24 cellular contexts compared by ENCODE assay signal in genomic region chr5:91263898-91264297, GRCh38.
A peak's percentile ranks its signal among the peaks of the same experiment; 100 is the strongest.
DNase-seq lines count a peak whose midpoint lies in the region; ATAC-seq, FAIRE-seq and TF ChIP-seq lines count a peak whose summit lies in the region.
"Had no signal": no experiment of that assay in that cellular context is flagged by ENCODE, and none has a peak within 500 bp of the region (broad histone marks: within the 10 kb centered on the region; RNA-seq: fewer than 3 reads in every experiment).

No MANE protein-coding gene starts in this region.

- H3K56ac ChIP-seq in IMR-90 (ENCODE audit: extremely low read depth, insufficient read depth, low read length) = no peak overlapping the region

- in situ Hi-C loops in IMR-90 (cut with MboI; ENCODE audit: low sequenced_read_pairs) = no loop called here

- no peak overlapping the region for H3K4me3 Mint-ChIP-seq in progenitor cell of endocrine pancreas (ENCODE audit: low read depth)
- H3K4me3 Mint-ChIP-seq in activated T-cell treated with anti-CD3 and anti-CD28 coated beads, Interleukin-2, amount 50 U/mL, for 72 hours = no peak overlapping the region
- H3K4me3 Mint-ChIP-seq: CD4-positive, CD25-positive, alpha-beta regulatory T cell; CD8-positive, alpha-beta memory T cell; HFFc6 had no signal

- CTCF ChIA-PET in IMR-90 (lab: Yijun Ruan, JAX) (no interaction called here), endothelial cell of umbilical vein (lab: Charles Lee) (no interaction called here)

- no CpG with 5 or more reads among the region's 5 CpGs for WGBS in IMR-90 (ENCODE audit: extremely low coverage in 2 of 2, insufficient read length in 1 of 2), 2 experiments

- no peak overlapping the region for H2AK5ac ChIP-seq in IMR-90 (ENCODE audit: low read depth, low read length)

- H4K91ac ChIP-seq in IMR-90 (ENCODE audit: insufficient read depth, low read depth, low read length) = no peak overlapping the region

- intact Hi-C loops in IMR-90 (cut with micrococcal nuclease) = no loop called here
- intact Hi-C loops in endothelial cell of umbilical vein (cut with micrococcal nuclease) = no loop called here

- ATAC-seq in IMR-90 (ENCODE audit: low read depth) (no peak), GM21529 (IDR thresholded peaks at IDR 0.05; ENCODE audit: unreplicated experiment) (no peak)
- ATAC-seq in activated T-cell treated with anti-CD3 and anti-CD28 coated beads, Interleukin-2, amount 50 U/mL, for 72 hours (replicated peaks in 1 of 2) = no peak
- ATAC-seq: GM12878, HepG2 had no signal

- no peak overlapping the region for H2BK15ac ChIP-seq in IMR-90 (ENCODE audit: low read depth, low read length)

- no peak overlapping the region for H3K23ac ChIP-seq in IMR-90 (ENCODE audit: low read depth, low read length)

- no peak overlapping the region for H2AK9ac ChIP-seq in IMR-90 (replicated peaks; ENCODE audit: low read depth, low read length, poor library complexity)

- H3K79me1 ChIP-seq in IMR-90 (ENCODE audit: low read depth in 1 of 2, low read length in 2 of 2) = no peaks in the 10 kb centered on the region

- H3K9me3 Mint-ChIP-seq in progenitor cell of endocrine pancreas (ENCODE audit: low read depth) = peaks cover 7% of the 10 kb centered on the region
- no peaks in the 10 kb centered on the region for H3K9me3 Mint-ChIP-seq in activated T-cell treated with anti-CD3 and anti-CD28 coated beads, Interleukin-2, amount 50 U/mL, for 72 hours
- H3K9me3 Mint-ChIP-seq: CD8-positive, alpha-beta memory T cell; HFFc6 had no signal

- H3K14ac ChIP-seq in IMR-90 (replicated peaks; ENCODE audit: low read depth, low read length) = no peak overlapping the region

- peak overlapping the region; percentile 22 for H3K27ac Mint-ChIP-seq in progenitor cell of endocrine pancreas
- no peak overlapping the region for H3K27ac Mint-ChIP-seq in activated T-cell treated with anti-CD3 and anti-CD28 coated beads, Interleukin-2, amount 50 U/mL, for 72 hours
- H3K27ac Mint-ChIP-seq: CD4-positive, CD25-positive, alpha-beta regulatory T cell; CD8-positive, alpha-beta memory T cell; HFFc6 had no signal

- no peak overlapping the region for H2BK5ac ChIP-seq in IMR-90 (ENCODE audit: low read depth, low read length, poor library complexity, severe bottlenecking)

- no peaks in the 10 kb centered on the region for H3K36me3 ChIP-seq in IMR-90 (ENCODE audit: control insufficient read depth, insufficient read depth, low read length)
- no peaks in the 10 kb centered on the region for H3K36me3 ChIP-seq in endothelial cell of umbilical vein (ENCODE audit: control insufficient read depth in 2 of 2, extremely low read depth in 1 of 2, insufficient read depth in 2 of 2, low read length in 2 of 2)
- H3K36me3 ChIP-seq in Karpas-422 (ENCODE audit: insufficient read depth, low read length) = no peaks in the 10 kb centered on the region
- H3K36me3 ChIP-seq: BE2C, HAP-1 had no signal

- H4K8ac ChIP-seq in IMR-90 (ENCODE audit: low read depth in 2 of 2, low read length in 2 of 2) = 0 out of 4 replicates have a peak overlapping the region, but pooled peaks of 1 of the 2 experiments have one; percentile 32

- dilution Hi-C loops in IMR-90 (cut with HindIII; ENCODE audit: low sequenced_read_pairs, unreplicated experiment) (no loop called here), endothelial cell of umbilical vein (cut with MboI; ENCODE audit: extremely low pct_ligation_motif_present, low sequenced_read_pairs) (no loop called here)

- TF ChIP-seq CTCF in IMR-90 (conservative IDR thresholded peaks at IDR 0.05; ENCODE audit: low read depth, low read length) = no peak
- TF ChIP-seq CTCF in endothelial cell of umbilical vein (IDR thresholded peaks at IDR 0.05; ENCODE audit: extremely low read depth in 1 of 2, insufficient read depth in 1 of 2, low read depth in 1 of 2, low read length in 2 of 2) = no peak
- no peak for TF ChIP-seq CTCF in progenitor cell of endocrine pancreas (IDR thresholded peaks at IDR 0.05; ENCODE audit: unreplicated experiment)

- H2AFZ ChIP-seq in IMR-90 (replicated peaks; ENCODE audit: low read length, poor library complexity) (peak overlapping the region; percentile 34), endothelial cell of umbilical vein (ENCODE audit: low read depth, low read length) (peak overlapping the region; percentile 48), Karpas-422 (ENCODE audit: low read length) (no peak overlapping the region)
- H2AFZ ChIP-seq: GM23248 had no signal

- H3K4me3 ChIP-seq in IMR-90 (ENCODE audit: insufficient read depth, low read depth, low read length) = no peak overlapping the region
- H3K4me3 ChIP-seq in endothelial cell of umbilical vein (replicated peaks in 1 of 3; ENCODE audit: insufficient read depth in 1 of 3, low read depth in 1 of 3, low read length in 3 of 3) = no peak overlapping the region
- no peak overlapping the region for H3K4me3 ChIP-seq in Karpas-422 (ENCODE audit: low read length)
- H3K4me3 ChIP-seq: GM12878, GM23248, HAP-1 had no signal

- no peak overlapping the region for H3K4ac ChIP-seq in IMR-90 (ENCODE audit: low read depth, low read length)

- no peak overlapping the region for H3K9ac ChIP-seq in IMR-90 (ENCODE audit: low read depth, low read length)
- no peak overlapping the region for H3K9ac ChIP-seq in endothelial cell of umbilical vein (replicated peaks; ENCODE audit: extremely low read depth, insufficient read depth, low read length)
- H3K9ac ChIP-seq in Karpas-422 (ENCODE audit: low read length) = no peak overlapping the region
- H3K9ac ChIP-seq: GM23248 had no signal

- no peak overlapping the region for H2BK120ac ChIP-seq in IMR-90 (ENCODE audit: low read depth, low read length)

- H2BK20ac ChIP-seq in IMR-90 (ENCODE audit: low read depth, low read length) = no peak overlapping the region

- no peak for DNase-seq in IMR-90
- no peak for DNase-seq in endothelial cell of umbilical vein (ENCODE audit: low read depth, low spot score)
- DNase-seq in progenitor cell of endocrine pancreas (ENCODE audit: low spot score, unreplicated experiment) = no peak
- DNase-seq in activated T-cell treated with anti-CD3 and anti-CD28 coated beads, Interleukin-2, amount 50 U/mL, for 72 hours = no peak
- DNase-seq in 8988T = no peak
- no peak for DNase-seq in Karpas-422
- DNase-seq: ACHN; BE2C; C1 segment of cervical spinal cord; CD4-positive, CD25-positive, alpha-beta regulatory T cell; CD8-positive, alpha-beta memory T cell; COR-L47; DMS 273 treated with DMSO at 0.1 percent for 48 hours; DMS53; DND-41; EL; GM23248; HFFc6 had no signal

- no peaks in the 10 kb centered on the region for H4K20me1 ChIP-seq in IMR-90 (ENCODE audit: insufficient read depth, low read length)
- no peaks in the 10 kb centered on the region for H4K20me1 ChIP-seq in endothelial cell of umbilical vein (replicated peaks; ENCODE audit: control insufficient read depth, extremely low read depth, insufficient read depth, low read length)
- H4K20me1 ChIP-seq in Karpas-422 (ENCODE audit: insufficient read depth, low read depth, low read length) = no peaks in the 10 kb centered on the region

- H3K4me2 ChIP-seq in IMR-90 (ENCODE audit: low read depth, low read length) (no peak overlapping the region), endothelial cell of umbilical vein (ENCODE audit: insufficient read depth, low read length) (no peak overlapping the region), Karpas-422 (ENCODE audit: low read depth, low read length, poor library complexity, severe bottlenecking) (no peak overlapping the region)

- BruUV-seq in IMR-90 (replicated peaks; lab: Mats Ljungman, UMichigan) = no TSS peak
- no TSS peak for BruUV-seq in endothelial cell of umbilical vein (replicated peaks; lab: Mats Ljungman, UMichigan)

- H3K36me3 Mint-ChIP-seq in progenitor cell of endocrine pancreas (ENCODE audit: insufficient read depth) = no peaks in the 10 kb centered on the region
- H3K36me3 Mint-ChIP-seq in activated T-cell treated with anti-CD3 and anti-CD28 coated beads, Interleukin-2, amount 50 U/mL, for 72 hours (ENCODE audit: insufficient read depth in 2 of 2) = no peaks in the 10 kb centered on the region
- H3K36me3 Mint-ChIP-seq: CD4-positive, CD25-positive, alpha-beta regulatory T cell; CD8-positive, alpha-beta memory T cell had no signal

- FAIRE-seq in endothelial cell of umbilical vein (lab: Jason Lieb, UNC) = no peak
- FAIRE-seq: A204.1, GM12878, GM19239, HepG2 had no signal

- H4K5ac ChIP-seq in IMR-90 (ENCODE audit: low read depth, low read length) = no peak overlapping the region

- H3K79me2 ChIP-seq in endothelial cell of umbilical vein (ENCODE audit: control insufficient read depth, insufficient read depth, low read length) (no peaks in the 10 kb centered on the region), Karpas-422 (ENCODE audit: low read length) (no peaks in the 10 kb centered on the region)

- POLR2A ChIA-PET in IMR-90 (lab: Charles Lee; ENCODE audit: unreplicated experiment) (no interaction called here), endothelial cell of umbilical vein (lab: Charles Lee) (no interaction called here)

- H3K27me3 ChIP-seq in IMR-90 (ENCODE audit: control insufficient read depth, insufficient read depth, low read length) (no peaks in the 10 kb centered on the region), endothelial cell of umbilical vein (ENCODE audit: control insufficient read depth in 2 of 2, insufficient read depth in 2 of 2, low read length in 2 of 2) (no peaks in the 10 kb centered on the region), Karpas-422 (ENCODE audit: low read length) (no peaks in the 10 kb centered on the region)
- H3K27me3 ChIP-seq: BE2C had no signal

- no peaks in the 10 kb centered on the region for H3K9me3 ChIP-seq in IMR-90 (ENCODE audit: control insufficient read depth, insufficient read depth, low read length)
- no peaks in the 10 kb centered on the region for H3K9me3 ChIP-seq in endothelial cell of umbilical vein (replicated peaks; ENCODE audit: control insufficient read depth, insufficient read depth, low read length)
- no peaks in the 10 kb centered on the region for H3K9me3 ChIP-seq in Karpas-422 (ENCODE audit: low read length)
- H3K9me3 ChIP-seq: BE2C, HAP-1 had no signal

- TF ChIP-seq POLR2A in IMR-90 (IDR thresholded peaks at IDR 0.05; ENCODE audit: low read depth, low read length) (no peak), endothelial cell of umbilical vein (IDR thresholded peaks at IDR 0.05; ENCODE audit: low read depth, low read length) (no peak)

- H3K27ac ChIP-seq in IMR-90 (ENCODE audit: insufficient read depth, low read length) = no peak overlapping the region
- H3K27ac ChIP-seq in endothelial cell of umbilical vein (ENCODE audit: insufficient read depth, low read depth, low read length) = no peak overlapping the region
- H3K27ac ChIP-seq in Karpas-422 (ENCODE audit: low read length) = no peak overlapping the region
- H3K27ac ChIP-seq: GM23248 had no signal

- H3K4me1 ChIP-seq in IMR-90 (ENCODE audit: control insufficient read depth, insufficient read depth, low read length) (peaks cover 2% of the 10 kb centered on the region; the same call in 1 of the 2 replicates), endothelial cell of umbilical vein (ENCODE audit: control insufficient read depth, extremely low read depth, insufficient read depth, low read length) (peaks cover 10% of the 10 kb centered on the region), Karpas-422 (ENCODE audit: low read length) (no peaks in the 10 kb centered on the region)

- no peaks in the 10 kb centered on the region for H3K9me1 ChIP-seq in IMR-90 (ENCODE audit: insufficient read depth, low read length)
- no peaks in the 10 kb centered on the region for H3K9me1 ChIP-seq in endothelial cell of umbilical vein (replicated peaks; ENCODE audit: control insufficient read depth, extremely low read depth, insufficient read depth, low read length)

- no peak for TF ChIP-seq RAD21 in IMR-90 (IDR thresholded peaks at IDR 0.05; ENCODE audit: low read length)

- H3K4me1 Mint-ChIP-seq in progenitor cell of endocrine pancreas (ENCODE audit: low read depth) = peaks cover 29% of the 10 kb centered on the region
- peaks cover 17% of the 10 kb centered on the region for H3K4me1 Mint-ChIP-seq in activated T-cell treated with anti-CD3 and anti-CD28 coated beads, Interleukin-2, amount 50 U/mL, for 72 hours (ENCODE audit: low read depth)

- H3K9me2 ChIP-seq in Karpas-422 (replicated peaks; ENCODE audit: insufficient read depth, low read length) = no peaks in the 10 kb centered on the region

- H3K18ac ChIP-seq in IMR-90 (ENCODE audit: low read depth, low read length) = no peak overlapping the region

- peaks cover 3% of the 10 kb centered on the region for H3K27me3 Mint-ChIP-seq in progenitor cell of endocrine pancreas
- H3K27me3 Mint-ChIP-seq in activated T-cell treated with anti-CD3 and anti-CD28 coated beads, Interleukin-2, amount 50 U/mL, for 72 hours (ENCODE audit: low read depth) = no peaks in the 10 kb centered on the region
- H3K27me3 Mint-ChIP-seq: CD8-positive, alpha-beta memory T cell had no signal
